ENCODE assay signal across 8 cellular contexts in genomic region chr4:121951570-121952110, GRCh38. TPM values are rescaled to one million over a fixed set of nuclear protein-coding genes. Genes with fewer than 3 reads are reported as not detected.
A peak's percentile ranks its signal among the peaks of the same experiment; 100 is the strongest.
DNase-seq lines count a peak whose midpoint lies in the region; ATAC-seq and TF ChIP-seq lines count a peak whose summit lies in the region.

TSS of gene TRPC3 (minus strand) at chr4:121952060. CDS start at chr4:121951680, 380 bp downstream.

- TF ChIP-seq POLR2A in esophagus squamous epithelium (IDR thresholded peaks at IDR 0.05) (no peak), upper lobe of left lung (IDR thresholded peaks at IDR 0.05) (no peak)

- 0 out of 2 replicates have a peak, but pooled peaks cover 3% of the 10 kb centered on the region for H3K4me1 ChIP-seq in BE2C
- H3K4me1 ChIP-seq in esophagus squamous epithelium: peaks cover 7 to 27% (median 10%) of the 10 kb centered on the region in 3 donors
- peaks cover 6 to 25% (median 22%) of the 10 kb centered on the region in 4 donors for H3K4me1 ChIP-seq in upper lobe of left lung

- TF ChIP-seq CTCF in BE2C (IDR thresholded peaks at IDR 0.05; ENCODE audit: low read depth, low read length): no peak
- no peak for TF ChIP-seq CTCF in esophagus squamous epithelium (IDR thresholded peaks at IDR 0.05)
- no peak for TF ChIP-seq CTCF in natural killer cell (IDR thresholded peaks at IDR 0.05)
- TF ChIP-seq CTCF in upper lobe of left lung (IDR thresholded peaks at IDR 0.05): no peak

- H3K9me3 Mint-ChIP-seq in IgD-negative memory B cell: no peaks in the 10 kb centered on the region
- H3K9me3 Mint-ChIP-seq in natural killer cell: no peaks in the 10 kb centered on the region

- intact Hi-C loops in esophagus squamous epithelium (cut with DNase I) (no loop called here), natural killer cell (cut with micrococcal nuclease) (no loop called here)

- H3K9me3 ChIP-seq in BE2C (no peaks in the 10 kb centered on the region), esophagus squamous epithelium (no peaks in the 10 kb centered on the region), upper lobe of left lung (no peaks in the 10 kb centered on the region)

- WGBS in esophagus squamous epithelium, 2 donors: 0% methylated on average over 7 to 8 of the region's 62 CpGs
- 0 to 3% methylated on average over 8 to 21 of the region's 62 CpGs for WGBS in upper lobe of left lung, 2 donors

- H3K4me1 Mint-ChIP-seq in IgD-negative memory B cell (peaks cover 3 to 9% (median 6%) of the 10 kb centered on the region in 3 donors), natural killer cell (peaks cover 6 to 16% of the 10 kb centered on the region in 2 donors)

- ATAC-seq in GM19455 (IDR thresholded peaks at IDR 0.05; ENCODE audit: unreplicated experiment) (peak; percentile 39), natural killer cell (peak; percentile 25 to 44 (median 41)), upper lobe of left lung (ENCODE audit: low FRiP score in 2 of 2) (peak in 1 of 2 donors; percentile 64)

- no peak within 1 kb of the TSS for H3K27ac Mint-ChIP-seq in IgD-negative memory B cell
- H3K27ac Mint-ChIP-seq in natural killer cell: no peak within 1 kb of the TSS

- no peak for TF ChIP-seq EP300 in upper lobe of left lung (IDR thresholded peaks at IDR 0.05)

- H3K27me3 ChIP-seq in BE2C: peaks cover 59% of the 10 kb centered on the region
- peaks cover 0 to 76% (median 6%) of the 10 kb centered on the region in 4 donors for H3K27me3 ChIP-seq in esophagus squamous epithelium
- peaks cover 0 to 18% (median 8%) of the 10 kb centered on the region in 4 donors for H3K27me3 ChIP-seq in upper lobe of left lung

- DNase-seq in BE2C: peak; percentile 41
- peak; percentile 72 for DNase-seq in activated CD8-positive, alpha-beta memory T cell treated with anti-CD3 and anti-CD28 coated beads, Interleukin-2, amount 50 U/mL, for 48 hours
- DNase-seq in esophagus squamous epithelium (lab: John Stamatoyannopoulos, UW): no peak
- DNase-seq in natural killer cell: no peak
- DNase-seq in upper lobe of left lung: peak in 1 of 2 donors; percentile 89
- DNase-seq in OCI-M2 (lab: John Stamatoyannopoulos, UW; ENCODE audit: unreplicated experiment): no peak

- H3K27me3 Mint-ChIP-seq in IgD-negative memory B cell (peaks cover 28% of the 10 kb centered on the region), natural killer cell (ENCODE audit: low read depth in 2 of 2) (peaks cover 40 to 48% of the 10 kb centered on the region in 2 donors)

- H3K36me3 ChIP-seq in BE2C (no peaks in the 10 kb centered on the region), esophagus squamous epithelium (no peaks in the 10 kb centered on the region), upper lobe of left lung (no peaks in the 10 kb centered on the region)

- H3K4me3 Mint-ChIP-seq in IgD-negative memory B cell (peak within 1 kb of the TSS; percentile 85 to 97 (median 93)), natural killer cell (peak within 1 kb of the TSS; percentile 91)

- H3K4me3 ChIP-seq in BE2C (ENCODE audit: low read depth, low read length) (peak within 1 kb of the TSS; percentile 50), esophagus squamous epithelium (peak within 1 kb of the TSS; percentile 40 to 71 (median 52)), upper lobe of left lung (peak within 1 kb of the TSS; percentile 51 to 76 (median 62))

- peak within 1 kb of the TSS in 2 of 4 donors; percentile 0 to 59 for H3K27ac ChIP-seq in esophagus squamous epithelium
- H3K27ac ChIP-seq in upper lobe of left lung: peak within 1 kb of the TSS in 3 of 4 donors; percentile 45 to 75 (median 62)

- H3K36me3 Mint-ChIP-seq in IgD-negative memory B cell (peaks cover 2% of the 10 kb centered on the region), natural killer cell (no peaks in the 10 kb centered on the region)

RNA-seq across cellular contexts. Expression of gene TRPC3, which starts in this region (rescaled TPM):
- polyA plus RNA-seq in BE2C (2012; ENCODE audit: insufficient read depth, insufficient read length, low read depth): not detected
- not detected for polyA plus RNA-seq in IgD-negative memory B cell
- total RNA-seq in esophagus squamous epithelium (under 1 TPM in 2 of 4 donors, not detected in 2; 0.09 to 0.19 TPM), natural killer cell (under 1 TPM; 0.34 to 0.88 (median 0.49) TPM), upper lobe of left lung (1 to 10 TPM in 4 of 6 donors, under 1 TPM in 2; 0.77 to 9.4 (median 1.4) TPM)

Comparison
In these comparisons a context has a peak if more than half of its experiments do, and no peak if none do; other contexts are left out.
1. Peak in ATAC-seq in natural killer cell; RNA of the gene not detected or under 1 TPM.
2. DNase-seq: peak in BE2C (single experiment) and activated CD8-positive, alpha-beta memory T cell treated with anti-CD3 and anti-CD28 coated beads, Interleukin-2, amount 50 U/mL, for 48 hours (single experiment); none in esophagus squamous epithelium (single experiment), natural killer cell (single experiment) and OCI-M2 (single experiment).
3. Peak in every context shown above with its lines, with median percentiles within 50 percentile points of each other: H3K4me3 ChIP-seq.